Comparison of ENCODE assay signal across 8 cellular contexts in genomic region chr19:47113446-47114348, GRCh38.
DNase-seq lines count a peak whose midpoint lies in the region; ATAC-seq and TF ChIP-seq lines count a peak whose summit lies in the region.

Gene ZC3H4 (minus strand): TSS chr19:47113776. CDS start chr19:47112584, 1,192 bp downstream.

- peaks cover 42% of the 10 kb centered on the region for H3K36me3 Mint-ChIP-seq in central memory CD8-positive, alpha-beta T cell (ENCODE audit: insufficient read depth)

- no peak for TF ChIP-seq CTCF in GM12864 (IDR thresholded peaks at IDR 0.05; ENCODE audit: low read depth, low read length, missing control alignments)

- peak within 1 kb of the TSS; percentile 100 for H3K27ac Mint-ChIP-seq in central memory CD8-positive, alpha-beta T cell (ENCODE audit: low read depth)

- H3K4me1 Mint-ChIP-seq in central memory CD8-positive, alpha-beta T cell, result peaks cover 30% of the 10 kb centered on the region

- ATAC-seq in HG03280 (IDR thresholded peaks at IDR 0.05; ENCODE audit: unreplicated experiment) (peak; percentile 38), HG03442 (IDR thresholded peaks at IDR 0.05; ENCODE audit: unreplicated experiment) (no peak)
- peak; percentile 52 for ATAC-seq in central memory CD8-positive, alpha-beta T cell (replicated peaks; ENCODE audit: extremely low read depth, poor library complexity, severe bottlenecking)

- no peaks in the 10 kb centered on the region for H3K27me3 Mint-ChIP-seq in central memory CD8-positive, alpha-beta T cell

- DNase-seq in GM12864 (ENCODE audit: low read depth) (peak; percentile 83), NCI-H510A (lab: John Stamatoyannopoulos, UW) (peak; percentile 88), iris pigment epithelial cell (ENCODE audit: low read depth) (peak; percentile 89)
- DNase-seq in activated CD4-positive, CD25-positive, alpha-beta regulatory T cell treated with anti-CD3 and anti-CD28 coated beads, Interleukin-2, amount 50 U/mL, for 72 hours, result peak; percentile 90
- peak; percentile 92 to 96 for DNase-seq in central memory CD8-positive, alpha-beta T cell (ENCODE audit: low spot score in 2 of 2)
- DNase-seq in stimulated activated CD4-positive, alpha-beta T cell treated with anti-CD3 and anti-CD28 coated beads, Interleukin-12 subunit alpha, Interleukin-12 subunit beta, amount 100 ng/mL, for 24 hours (ENCODE audit: low read depth in 2 of 2), result peak; percentile 93 to 95

- peak within 1 kb of the TSS; percentile 96 for H3K4me3 Mint-ChIP-seq in central memory CD8-positive, alpha-beta T cell

- no peaks in the 10 kb centered on the region for H3K9me3 Mint-ChIP-seq in central memory CD8-positive, alpha-beta T cell

- peak within 1 kb of the TSS; percentile 96 for H3K4me3 ChIP-seq in GM12864 (ENCODE audit: low read depth, low read length)
